8 cellular contexts compared by ENCODE assay signal in the genomic region with DNA sequence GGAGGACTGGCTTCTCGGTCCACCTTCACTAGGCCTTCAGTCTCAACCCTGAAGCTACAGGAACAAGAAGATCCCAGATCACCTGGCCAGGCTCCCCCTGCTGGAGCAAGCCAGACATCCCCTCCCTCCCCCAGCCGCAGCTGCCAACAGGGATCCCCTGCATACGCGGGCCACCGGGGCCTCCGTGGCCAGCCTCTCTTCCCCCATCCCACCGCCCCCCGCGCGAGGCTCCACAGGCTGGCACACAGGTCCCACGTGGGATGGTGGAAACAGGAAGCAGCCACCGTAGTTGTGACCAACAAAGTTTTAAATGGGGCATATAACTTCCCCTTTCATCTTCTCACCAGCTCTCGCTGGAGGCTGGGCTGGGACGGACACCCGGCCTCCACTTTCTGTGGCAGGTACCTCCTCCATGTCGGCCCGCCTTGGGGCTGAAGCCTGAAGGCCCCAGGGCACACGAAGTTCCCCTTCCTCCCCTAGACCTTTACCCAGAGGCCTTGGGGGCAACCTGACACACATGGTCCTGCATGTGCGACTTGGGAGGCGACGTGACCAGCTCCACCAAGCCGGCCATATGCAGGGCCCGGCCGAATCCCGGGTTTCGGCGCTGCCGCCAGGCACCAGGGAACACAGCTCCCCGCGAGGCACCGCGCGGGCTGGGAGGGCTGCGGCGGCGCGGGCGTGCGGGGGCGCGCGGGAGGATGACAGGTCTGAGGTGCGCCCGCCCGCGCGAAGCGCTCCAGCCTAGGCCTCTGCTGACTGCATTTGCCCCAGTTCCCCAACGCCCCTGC. TPM values are rescaled to one million over a fixed set of nuclear protein-coding genes. Genes with fewer than 3 reads are reported as not detected.
DNase-seq lines count a peak whose midpoint lies in the region; ATAC-seq and TF ChIP-seq lines count a peak whose summit lies in the region.

No MANE protein-coding gene starts in this region.

- H3K36me3 Mint-ChIP-seq in central memory CD8-positive, alpha-beta T cell (ENCODE audit: insufficient read depth) = peaks cover 25% of the 10 kb centered on the region

- H3K4me1 Mint-ChIP-seq in central memory CD8-positive, alpha-beta T cell = peaks cover 84% of the 10 kb centered on the region

- H3K9me3 Mint-ChIP-seq in central memory CD8-positive, alpha-beta T cell = no peaks in the 10 kb centered on the region

- H3K4me3 Mint-ChIP-seq in central memory CD8-positive, alpha-beta T cell = peak overlapping the region; percentile 89

- ATAC-seq in central memory CD8-positive, alpha-beta T cell (replicated peaks; ENCODE audit: extremely low read depth, poor library complexity, severe bottlenecking) = peak; percentile 16
- peak; percentile 29 for ATAC-seq in left lobe of liver

- peak overlapping the region; percentile 98 for H3K27ac Mint-ChIP-seq in central memory CD8-positive, alpha-beta T cell (ENCODE audit: low read depth)

- DNase-seq in ACHN (peak; percentile 71), NCI-H345 (lab: John Stamatoyannopoulos, UW) (peak; percentile 81), left lobe of liver (ENCODE audit: low spot score) (peak; percentile 73), hepatic stellate cell (ENCODE audit: low spot score) (no peak)
- peak; percentile 65 for DNase-seq in activated CD4-positive, CD25-positive, alpha-beta regulatory T cell treated with anti-CD3 and anti-CD28 coated beads, Interleukin-2, amount 50 U/mL, for 72 hours
- DNase-seq in central memory CD8-positive, alpha-beta T cell (ENCODE audit: low spot score in 2 of 2) = peak; percentile 53 to 69
- DNase-seq in stimulated activated CD4-positive, alpha-beta T cell treated with anti-CD3 and anti-CD28 coated beads, Interleukin-4, amount 100 ng/mL, for 24 hours = peak; percentile 77

- H3K27me3 Mint-ChIP-seq in central memory CD8-positive, alpha-beta T cell = no peaks in the 10 kb centered on the region

- in situ Hi-C loops in ACHN (cut with HindIII; ENCODE audit: low pct_ligation_motif_present, low pct_unique_long_range_greater_than_20kb, low sequenced_read_pairs) = no loop called here

- peak; percentile 59 for TF ChIP-seq POLR2A in GM19193 (IDR thresholded peaks at IDR 0.05; ENCODE audit: extremely low read depth, insufficient read depth, insufficient read length)

RNA-seq across cellular contexts. Expression of a gene that starts 44.4 kb away (rescaled TPM):
- 2.3 TPM for total RNA-seq in left lobe of liver
